10 cellular contexts compared by ENCODE assay signal in genomic region chr4:23934915-23935314, GRCh38. TPM values are rescaled to one million over a fixed set of nuclear protein-coding genes. Genes with fewer than 3 reads are reported as not detected.
DNase-seq lines count a peak whose midpoint lies in the region; ATAC-seq and TF ChIP-seq lines count a peak whose summit lies in the region.
"Had no signal": no experiment of that assay in that cellular context is flagged by ENCODE, and none has a peak within 500 bp of the region (broad histone marks: within the 10 kb centered on the region; RNA-seq: fewer than 3 reads in every experiment).

No MANE protein-coding gene starts in this region.

- WGBS in ovary, 3 donors = 5 to 12% (median 5%) methylated on average over 3 of the region's 3 CpGs

- H3K27ac ChIP-seq in ovary = no peak overlapping the region
- H3K27ac ChIP-seq: foreskin keratinocyte had no signal

- no peak for ATAC-seq in HG02885 (IDR thresholded peaks at IDR 0.05; ENCODE audit: poor library complexity, unreplicated experiment)
- ATAC-seq: foreskin keratinocyte had no signal

- no peaks in the 10 kb centered on the region for H3K4me1 ChIP-seq in ovary (ENCODE audit: insufficient read depth)
- H3K4me1 ChIP-seq: foreskin keratinocyte had no signal

- no peak for TF ChIP-seq EP300 in ovary (IDR thresholded peaks at IDR 0.05)

- peak; percentile 18 for DNase-seq in DMS79 (lab: John Stamatoyannopoulos, UW)
- DNase-seq in RPMI7951 (ENCODE audit: low read depth) = peak; percentile 92
- DNase-seq in fibroblast of the conjunctiva (ENCODE audit: low read depth) = peak; percentile 94
- DNase-seq in ovary = peak in 3 of 5 donors; percentile 18 to 45 (median 25)
- no peak for DNase-seq in stimulated activated CD8-positive, alpha-beta memory T cell treated with anti-CD3 and anti-CD28 coated beads, Interleukin-4, amount 100 ng/mL, for 48 hours
- DNase-seq in T-helper 2 cell = no peak
- no peak for DNase-seq in HT-29 (ENCODE audit: low spot score)
- DNase-seq: activated CD4-positive, alpha-beta T cell treated with anti-CD3 and anti-CD28 coated beads for 48 hours had no signal

- no peaks in the 10 kb centered on the region for H3K36me3 ChIP-seq in ovary

- no peaks in the 10 kb centered on the region for H3K9me3 ChIP-seq in ovary

- H3K4me3 ChIP-seq in ovary = no peak overlapping the region

- TF ChIP-seq POLR2A in ovary (IDR thresholded peaks at IDR 0.05) = no peak

- no peaks in the 10 kb centered on the region for H3K27me3 ChIP-seq in ovary

- TF ChIP-seq CTCF in ovary (IDR thresholded peaks at IDR 0.05) = no peak

- intact Hi-C loops in ovary (cut with DNase I) = no loop called here

RNA-seq across cellular contexts. Expression of gene PPARGC1A, which starts 45.1 kb away (rescaled TPM):
- total RNA-seq in RPMI7951 (2014; rRNA removed; shearing (Covaris generic)) = 0.20 and 0.24 TPM in 2 replicates
- 1 to 10 TPM in 5 of 7 donors, under 1 TPM in 2; 0.90 to 6.3 (median 2.2) TPM for total RNA-seq in ovary
- 1 to 10 TPM in 1 of 2 donors, under 1 TPM in 1; 0.38 to 2.5 TPM for polyA plus RNA-seq in ovary
- total RNA-seq in HT-29 (2014; rRNA removed; shearing (Covaris generic)) = 0.08 TPM in 1 of 2 replicates, not detected in the other
- total RNA-seq: foreskin keratinocyte had no signal
- polyA plus RNA-seq: foreskin keratinocyte had no signal

Comparison
In these comparisons a context has a peak if more than half of its experiments do, and no peak if none do; other contexts are left out.
1. DNase-seq: peak in DMS79 (single experiment), RPMI7951 (single experiment), fibroblast of the conjunctiva (single experiment) and ovary (3 of 5); none in stimulated activated CD8-positive, alpha-beta memory T cell treated with anti-CD3 and anti-CD28 coated beads, Interleukin-4, amount 100 ng/mL, for 48 hours (single experiment), T-helper 2 cell (0 of 5) and HT-29 (single experiment).